11 cellular contexts compared by ENCODE assay signal in the genomic region with DNA sequence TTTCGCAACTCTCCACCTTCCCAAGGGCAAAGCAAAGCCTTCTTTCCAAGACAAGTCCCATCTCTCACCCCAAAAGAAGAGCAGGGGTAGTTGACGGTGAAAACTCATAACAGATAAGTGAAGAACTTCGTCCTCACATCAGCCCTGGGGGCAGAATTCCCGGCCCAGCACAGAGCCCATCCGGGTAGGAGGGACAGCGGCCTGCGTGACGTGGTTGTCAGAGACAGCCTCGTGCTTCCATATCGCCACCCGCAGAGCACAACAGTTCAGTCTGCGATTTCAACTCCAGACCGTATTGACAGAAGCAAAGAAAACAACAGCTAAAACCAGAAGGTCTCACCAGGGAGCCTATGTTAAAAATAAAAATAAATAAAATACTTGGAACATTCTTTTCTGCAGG.
"Had no signal": no experiment of that assay in that cellular context is flagged by ENCODE, and none has a peak within 500 bp of the region (broad histone marks: within the 10 kb centered on the region; RNA-seq: fewer than 3 reads in every experiment).

No MANE protein-coding gene starts in this region.

- H3K4me3 ChIP-seq: adrenal gland, heart left ventricle, left ventricle myocardium inferior, ovary, psoas muscle had no signal

- H3K36me3 ChIP-seq: adrenal gland, heart left ventricle, left ventricle myocardium inferior, ovary had no signal

- H3K27ac Mint-ChIP-seq: activated naive CD4-positive, alpha-beta T cell treated with anti-CD3 and anti-CD28 coated beads, Interleukin-2, amount 50 U/mL, for 72 hours had no signal

- H3K27ac ChIP-seq: adrenal gland, heart left ventricle, left ventricle myocardium inferior, ovary had no signal

- H3K9me3 ChIP-seq: adrenal gland, heart left ventricle, left ventricle myocardium inferior, ovary, psoas muscle had no signal

- H3K27me3 ChIP-seq: adrenal gland, heart left ventricle, ovary had no signal

- H3K4me1 ChIP-seq: adrenal gland had no signal

- ATAC-seq: activated CD4-positive, CD25-positive, alpha-beta regulatory T cell treated with anti-CD3 and anti-CD28 coated beads, Interleukin-2, amount 50 U/mL, for 24 hours; activated naive CD4-positive, alpha-beta T cell treated with anti-CD3 and anti-CD28 coated beads, Interleukin-2, amount 50 U/mL, for 72 hours had no signal

- DNase-seq: activated CD8-positive, alpha-beta memory T cell treated with anti-CD3 and anti-CD28 coated beads for 24 hours; activated gamma-delta T cell treated with Interleukin-2 at 50 U/mL for 16 hours; adrenal gland; heart left ventricle; left ventricle myocardium inferior; ovary; psoas muscle; right cardiac atrium; stimulated activated CD4-positive, alpha-beta T cell treated with anti-CD3 and anti-CD28 coated beads, Interleukin-4, amount 100 ng/mL, for 1 hour had no signal
